In genomic region chr11:8335683-8336082, GRCh38 we compare ENCODE assay signal across 27 cellular contexts.
"Had no signal": no experiment of that assay in that cellular context is flagged by ENCODE, and none has a peak within 500 bp of the region (broad histone marks: within the 10 kb centered on the region; RNA-seq: fewer than 3 reads in every experiment).

No MANE protein-coding gene starts in this region.

- H3K4me1 Mint-ChIP-seq: activated T-helper 17 cell treated with anti-CD3 and anti-CD28 coated beads, Interleukin-2, amount 50 U/mL, for 72 hours; immature natural killer cell had no signal

- ATAC-seq: activated CD4-positive, alpha-beta T cell treated with anti-CD3 and anti-CD28 coated beads for 36 hours; activated naive CD4-positive, alpha-beta T cell treated with anti-CD3 and anti-CD28 coated beads, Interleukin-2, amount 50 U/mL, for 72 hours; activated T-helper 17 cell treated with anti-CD3 and anti-CD28 coated beads, Interleukin-2, amount 50 U/mL, for 72 hours; natural killer cell had no signal

- H3K36me3 Mint-ChIP-seq: activated naive CD4-positive, alpha-beta T cell treated with anti-CD3 and anti-CD28 coated beads, Interleukin-2, amount 50 U/mL, for 72 hours; immature natural killer cell; natural killer cell had no signal

- H3K4me3 ChIP-seq: adrenal gland, cardiac muscle cell, hepatocyte, left ventricle myocardium inferior, ovary, prostate gland, spleen, thoracic aorta, upper lobe of left lung had no signal

- H3K27me3 ChIP-seq: adrenal gland, cardiac muscle cell, hepatocyte, ovary, upper lobe of left lung had no signal

- H3K36me3 ChIP-seq: adrenal gland, cardiac muscle cell, left ventricle myocardium inferior, ovary, prostate gland, spleen, thoracic aorta, upper lobe of left lung had no signal

- H3K4me3 Mint-ChIP-seq: activated B cell treated with CpG ODN at 0.5 μM for 24 hours; activated CD4-positive, alpha-beta T cell treated with anti-CD3 and anti-CD28 coated beads for 36 hours; activated T-cell treated with anti-CD3 and anti-CD28 coated beads, Interleukin-2, amount 50 U/mL, for 24 hours; activated T-helper 17 cell treated with anti-CD3 and anti-CD28 coated beads, Interleukin-2, amount 50 U/mL, for 72 hours; dendritic cell treated with granulocyte-macrophage colony-stimulating factor and Interleukin-4, amounts not matched to agents 40 ng/mL and 50 ng/mL, for 4 days; immature natural killer cell; natural killer cell; T-helper 1 cell treated with Interleukin-12 subunit alpha and Interleukin-12 subunit beta and Interleukin-4 antibody, amounts not matched to agents 30 μg/mL and 1 μg/mL, for 36 hours had no signal

- H3K9me3 Mint-ChIP-seq: activated B cell treated with CpG ODN at 0.5 μM for 24 hours; activated naive CD4-positive, alpha-beta T cell treated with anti-CD3 and anti-CD28 coated beads, Interleukin-2, amount 50 U/mL, for 72 hours; activated T-cell treated with anti-CD3 and anti-CD28 coated beads, Interleukin-2, amount 50 U/mL, for 24 hours; activated T-helper 17 cell treated with anti-CD3 and anti-CD28 coated beads, Interleukin-2, amount 50 U/mL, for 72 hours; dendritic cell treated with granulocyte-macrophage colony-stimulating factor and Interleukin-4, amounts not matched to agents 40 ng/mL and 50 ng/mL, for 4 days; immature natural killer cell; natural killer cell; T-helper 1 cell treated with Interleukin-12 subunit alpha and Interleukin-12 subunit beta and Interleukin-4 antibody, amounts not matched to agents 30 μg/mL and 1 μg/mL, for 36 hours had no signal

- DNase-seq: activated B cell treated with CpG ODN at 0.5 μM for 24 hours; activated CD4-positive, alpha-beta T cell treated with anti-CD3 and anti-CD28 coated beads for 36 hours; activated CD4-positive, alpha-beta T cell treated with anti-CD3 and anti-CD28 coated beads, Interleukin-2, amount 50 U/mL, for 4 hours; activated CD8-positive, alpha-beta memory T cell treated with anti-CD3 and anti-CD28 coated beads for 24 hours; activated CD8-positive, alpha-beta memory T cell treated with anti-CD3 and anti-CD28 coated beads, Interleukin-2, amount 50 U/mL, for 4 hours; activated T-cell treated with anti-CD3 and anti-CD28 coated beads, Interleukin-2, amount 50 U/mL, for 24 hours; adrenal gland; effector CD4-positive, alpha-beta T cell; glutamatergic neuron; immature natural killer cell; left ventricle myocardium inferior; midbrain; natural killer cell; ovary; spleen; stimulated activated CD4-positive, alpha-beta T cell treated with anti-CD3 and anti-CD28 coated beads, Interleukin-4, amount 100 ng/mL, for 24 hours; stimulated activated naive CD4-positive, alpha-beta T cell treated with Interleukin-2 at 50 U/mL for 16 hours; upper lobe of left lung had no signal

- H3K4me2 ChIP-seq: hepatocyte had no signal

- H3K79me2 ChIP-seq: hepatocyte had no signal

- H2AFZ ChIP-seq: hepatocyte had no signal

- H3K27ac ChIP-seq: adrenal gland, cardiac muscle cell, hepatocyte, left ventricle myocardium inferior, ovary, prostate gland, spleen, thoracic aorta, upper lobe of left lung had no signal

- H3K4me1 ChIP-seq: adrenal gland, left ventricle myocardium inferior, prostate gland, upper lobe of left lung had no signal

- H3K9me3 ChIP-seq: adrenal gland, left ventricle myocardium inferior, ovary, prostate gland, spleen, thoracic aorta, upper lobe of left lung had no signal

- H3K27ac Mint-ChIP-seq: activated B cell treated with CpG ODN at 0.5 μM for 24 hours; activated CD4-positive, alpha-beta T cell treated with anti-CD3 and anti-CD28 coated beads for 36 hours; activated naive CD4-positive, alpha-beta T cell treated with anti-CD3 and anti-CD28 coated beads, Interleukin-2, amount 50 U/mL, for 72 hours; activated T-cell treated with anti-CD3 and anti-CD28 coated beads, Interleukin-2, amount 50 U/mL, for 24 hours; activated T-helper 17 cell treated with anti-CD3 and anti-CD28 coated beads, Interleukin-2, amount 50 U/mL, for 72 hours; dendritic cell treated with granulocyte-macrophage colony-stimulating factor and Interleukin-4, amounts not matched to agents 40 ng/mL and 50 ng/mL, for 4 days; immature natural killer cell; natural killer cell; T-helper 1 cell treated with Interleukin-12 subunit alpha and Interleukin-12 subunit beta and Interleukin-4 antibody, amounts not matched to agents 30 μg/mL and 1 μg/mL, for 36 hours had no signal

- FAIRE-seq: frontal cortex had no signal
